Comparison of ENCODE assay signal across 5 cellular contexts in genomic region chr16:76565542-76565941, GRCh38.
"Had no signal": no experiment of that assay in that cellular context is flagged by ENCODE, and none has a peak within 500 bp of the region (broad histone marks: within the 10 kb centered on the region; RNA-seq: fewer than 3 reads in every experiment).

No MANE protein-coding gene starts in this region.

- ATAC-seq: GM23338, HepG2 had no signal

- DNase-seq: H9, HCEC 1CT, KBM-7 had no signal
